ENCODE assay signal across 22 cellular contexts in genomic region chr2:161943012-161943411, GRCh38.
DNase-seq lines count a peak whose midpoint lies in the region; ATAC-seq and TF ChIP-seq lines count a peak whose summit lies in the region.
"Had no signal": no experiment of that assay in that cellular context is flagged by ENCODE, and none has a peak within 500 bp of the region (broad histone marks: within the 10 kb centered on the region; RNA-seq: fewer than 3 reads in every experiment).

No MANE protein-coding gene starts in this region.

- peaks cover 14% of the 10 kb centered on the region for H3K4me1 Mint-ChIP-seq in glutamatergic neuron (ENCODE audit: low read depth, unreplicated experiment)

- H3K27ac Mint-ChIP-seq in glutamatergic neuron (ENCODE audit: unreplicated experiment), result peak overlapping the region; percentile 30
- H3K27ac Mint-ChIP-seq: CD8-positive, alpha-beta T cell had no signal

- H3K27me3 ChIP-seq in adipocyte (replicated peaks; ENCODE audit: control insufficient read depth, insufficient read depth, low read length), result peaks cover 8% of the 10 kb centered on the region
- H3K27me3 ChIP-seq: BLaER1 treated with 17β-estradiol and CSF1 and Interleukin-3, amounts not matched to agents 10 nM and 100 nM; Peyer's patch had no signal

- H3K9me3 Mint-ChIP-seq in glutamatergic neuron (ENCODE audit: unreplicated experiment), result no peaks in the 10 kb centered on the region
- H3K9me3 Mint-ChIP-seq: CD8-positive, alpha-beta T cell had no signal

- no peaks in the 10 kb centered on the region for H3K36me3 Mint-ChIP-seq in glutamatergic neuron (ENCODE audit: unreplicated experiment)
- H3K36me3 Mint-ChIP-seq: CD8-positive, alpha-beta T cell had no signal

- H3K4me1 ChIP-seq in adipocyte (ENCODE audit: control insufficient read depth, insufficient read depth, low read length), result no peaks in the 10 kb centered on the region
- H3K4me1 ChIP-seq: A549, Peyer's patch had no signal

- ATAC-seq in GM18511 (IDR thresholded peaks at IDR 0.05; ENCODE audit: unreplicated experiment) (no peak), HG03045 (IDR thresholded peaks at IDR 0.05; ENCODE audit: unreplicated experiment) (no peak)
- ATAC-seq: A549; CD8-positive, alpha-beta T cell; Right ventricle myocardium inferior had no signal

- H3K9ac ChIP-seq in adipocyte (ENCODE audit: low read length), result no peak overlapping the region
- H3K9ac ChIP-seq: BLaER1 treated with 17β-estradiol and CSF1 and Interleukin-3, amounts not matched to agents 10 nM and 100 nM had no signal

- H3K9me3 ChIP-seq in adipocyte (ENCODE audit: control insufficient read depth, low read length), result no peaks in the 10 kb centered on the region
- H3K9me3 ChIP-seq: A549; BLaER1 treated with 17β-estradiol and CSF1 and Interleukin-3, amounts not matched to agents 10 nM and 100 nM; Peyer's patch had no signal

- H3K36me3 ChIP-seq in adipocyte (ENCODE audit: control insufficient read depth, insufficient read depth, low read length, severe bottlenecking), result no peaks in the 10 kb centered on the region
- H3K36me3 ChIP-seq: BLaER1 treated with 17β-estradiol and CSF1 and Interleukin-3, amounts not matched to agents 10 nM and 100 nM; Peyer's patch had no signal

- TF ChIP-seq CTCF in AG10803 (conservative IDR thresholded peaks at IDR 0.05; ENCODE audit: low read length) (no peak), HFF-Myc (IDR thresholded peaks at IDR 0.05; ENCODE audit: low read depth, low read length, missing control alignments) (no peak), glutamatergic neuron (IDR thresholded peaks at IDR 0.05; ENCODE audit: partially characterized antibody, unreplicated experiment) (no peak)

- H3K4me3 ChIP-seq in AG10803 (ENCODE audit: low read length) (no peak overlapping the region), HFF-Myc (replicated peaks; ENCODE audit: low read depth, low read length) (no peak overlapping the region), adipocyte (ENCODE audit: low read length) (no peak overlapping the region)
- H3K4me3 ChIP-seq: A549; BLaER1 treated with 17β-estradiol and CSF1 and Interleukin-3, amounts not matched to agents 10 nM and 100 nM; Peyer's patch had no signal

- H3K27me3 Mint-ChIP-seq in glutamatergic neuron (ENCODE audit: unreplicated experiment), result no peaks in the 10 kb centered on the region

- no peak overlapping the region for H3K4me3 Mint-ChIP-seq in glutamatergic neuron (ENCODE audit: unreplicated experiment)
- H3K4me3 Mint-ChIP-seq: CD8-positive, alpha-beta T cell had no signal

- peak; percentile 32 for DNase-seq in AG10803 (ENCODE audit: low read depth)
- peak; percentile 9 for DNase-seq in HFF-Myc (ENCODE audit: extremely low read depth, low read depth)
- peak; percentile 53 for DNase-seq in adipocyte (ENCODE audit: low read depth)
- no peak for DNase-seq in glutamatergic neuron
- DNase-seq in T1000 (lab: John Stamatoyannopoulos, UW), result no peak
- DNase-seq: Calu3; CD8-positive, alpha-beta T cell; DMS79 treated with DMSO at 0.1 percent for 48 hours; HCEC 1CT; KBM-7; NCI-H1105 treated with DMSO at 0.1 percent for 48 hours; NCI-H187; NCI-H345; NCI-H526 treated with DMSO at 0.1 percent for 48 hours; NK-92 treated with Interleukin-12 subunit alpha and Interleukin-12 subunit beta, amount 100 ng/mL, for 24 hours; Peyer's patch; SW 1271 had no signal

Comparison
In these comparisons a context has a peak if more than half of its experiments do, and no peak if none do; other contexts are left out.
1. DNase-seq: peak in AG10803 (single experiment), HFF-Myc (single experiment) and adipocyte (single experiment); none in glutamatergic neuron (single experiment) and T1000 (single experiment).